9 cellular contexts compared by ENCODE assay signal in the genomic region with DNA sequence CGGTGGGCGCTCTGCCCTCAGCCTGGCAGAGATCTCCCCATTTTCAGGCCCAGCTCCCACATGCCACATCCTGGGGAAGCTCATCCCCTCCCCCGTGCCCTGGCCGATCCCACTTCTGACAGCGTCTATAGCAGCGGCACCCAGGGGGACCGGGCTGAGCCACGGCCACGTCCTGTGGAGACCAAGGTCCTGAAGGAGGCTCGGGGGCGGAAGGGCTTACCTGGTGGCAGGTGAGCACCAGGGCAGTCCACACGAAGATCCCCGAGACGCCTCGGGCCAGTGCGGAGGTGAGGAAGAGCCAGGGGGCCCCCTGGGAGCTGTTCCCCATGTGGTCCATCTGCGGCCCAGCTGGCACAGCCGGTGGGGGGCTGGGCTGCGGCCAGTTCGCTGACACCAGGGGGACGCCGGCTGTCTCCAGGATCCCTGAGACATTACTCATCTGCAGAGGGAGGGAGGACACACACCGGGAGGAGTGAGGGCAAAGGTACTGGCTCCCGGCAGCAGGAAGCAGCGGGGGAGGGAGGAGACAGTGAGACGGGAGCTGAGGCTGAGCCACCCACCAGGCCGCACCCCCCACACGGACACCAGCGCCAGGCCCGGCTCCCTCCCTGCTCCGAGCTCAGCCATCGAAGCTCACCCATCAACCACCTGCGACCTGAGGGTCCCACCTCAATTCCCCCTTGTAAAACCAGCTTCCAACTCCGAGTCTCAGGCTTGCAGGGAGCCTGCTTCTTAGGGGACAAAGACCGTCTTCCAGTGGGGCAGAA. TPM values are rescaled to one million over a fixed set of nuclear protein-coding genes. Genes with fewer than 3 reads are reported as not detected.
DNase-seq lines count a peak whose midpoint lies in the region; ATAC-seq and TF ChIP-seq lines count a peak whose summit lies in the region.
"Had no signal": no experiment of that assay in that cellular context is flagged by ENCODE, and none has a peak within 500 bp of the region (broad histone marks: within the 10 kb centered on the region; RNA-seq: fewer than 3 reads in every experiment).

No MANE protein-coding gene starts in this region.

- no peaks in the 10 kb centered on the region for H3K79me2 ChIP-seq in MM.1S (ENCODE audit: low read length)

- no peak for ATAC-seq in GM18909 (IDR thresholded peaks at IDR 0.05; ENCODE audit: poor library complexity, unreplicated experiment)
- no peak for ATAC-seq in GM21717 (IDR thresholded peaks at IDR 0.05; ENCODE audit: unreplicated experiment)

- peak overlapping the region; percentile 78 for H2AFZ ChIP-seq in MM.1S (ENCODE audit: low read length)

- no peak overlapping the region; the same call in 1 of the 2 replicates for H3K9ac ChIP-seq in MM.1S (ENCODE audit: low read length)

- no peaks in the 10 kb centered on the region for H3K9me3 ChIP-seq in MM.1S (replicated peaks; ENCODE audit: insufficient read depth, low read length)
- no peaks in the 10 kb centered on the region for H3K9me3 ChIP-seq in mesodermal cell (ENCODE audit: control insufficient read depth, low read length)
- no peaks in the 10 kb centered on the region for H3K9me3 ChIP-seq in effector memory CD4-positive, alpha-beta T cell (ENCODE audit: control insufficient read depth, low read length)

- in situ Hi-C loops in brain microvascular endothelial cell (cut with HindIII; ENCODE audit: low pct_ligation_motif_present, low sequenced_read_pairs) = no loop called here

- H3K27ac ChIP-seq in C4-2B = peak overlapping the region; percentile 95
- no peak overlapping the region for H3K27ac ChIP-seq in MM.1S (ENCODE audit: low read length)
- no peak overlapping the region for H3K27ac ChIP-seq in brain microvascular endothelial cell
- H3K27ac ChIP-seq in mesodermal cell (ENCODE audit: low read depth, low read length, severe bottlenecking) = no peak overlapping the region
- H3K27ac ChIP-seq in effector memory CD4-positive, alpha-beta T cell (ENCODE audit: insufficient read depth, low read length, poor library complexity, severe bottlenecking) = no peak overlapping the region

- H3K9me2 ChIP-seq in MM.1S (replicated peaks; ENCODE audit: insufficient read depth, low read length) = no peaks in the 10 kb centered on the region

- DNase-seq in MM.1S (no peak), brain microvascular endothelial cell (peak; percentile 65)
- DNase-seq in stimulated activated CD4-positive, alpha-beta T cell treated with anti-CD3 and anti-CD28 coated beads, Interleukin-4, amount 100 ng/mL, for 4 hours = no peak
- DNase-seq in effector memory CD4-positive, alpha-beta T cell = no peak
- DNase-seq: activated naive CD8-positive, alpha-beta T cell treated with anti-CD3 and anti-CD28 coated beads, Interleukin-2, amount 10 ng/mL, durations not matched to agents 7 days and 5 days had no signal

- 41 to 42% methylated on average over 31 to 33 of the region's 35 CpGs for WGBS in mesodermal cell (ENCODE audit: insufficient coverage in 2 of 2), 2 experiments

- H3F3A ChIP-seq in MM.1S (ENCODE audit: insufficient read depth, low read length) = no peaks in the 10 kb centered on the region

- H4K20me1 ChIP-seq in MM.1S (ENCODE audit: insufficient read depth, low read length) = no peaks in the 10 kb centered on the region

- peaks cover 55% of the 10 kb centered on the region for H3K27me3 ChIP-seq in MM.1S (replicated peaks; ENCODE audit: insufficient read depth, low read length)
- H3K27me3 ChIP-seq in brain microvascular endothelial cell (replicated peaks) = no peaks in the 10 kb centered on the region
- no peaks in the 10 kb centered on the region for H3K27me3 ChIP-seq in effector memory CD4-positive, alpha-beta T cell (replicated peaks; ENCODE audit: control insufficient read depth, insufficient read depth, low read length, poor library complexity, severe bottlenecking)

- H3K4me3 ChIP-seq in MM.1S (ENCODE audit: low read length) = no peak overlapping the region
- H3K4me3 ChIP-seq in brain microvascular endothelial cell (ENCODE audit: low read depth, low read length) = no peak overlapping the region
- peak overlapping the region; percentile 11 for H3K4me3 ChIP-seq in mesodermal cell (ENCODE audit: extremely low read depth, insufficient read depth, low read length, poor library complexity, severe bottlenecking)
- no peak overlapping the region for H3K4me3 ChIP-seq in effector memory CD4-positive, alpha-beta T cell (ENCODE audit: insufficient read depth, low read depth, low read length, poor library complexity, severe bottlenecking)

- no peaks in the 10 kb centered on the region for H3K36me3 ChIP-seq in MM.1S (replicated peaks; ENCODE audit: insufficient read depth, low read length)
- H3K36me3 ChIP-seq in brain microvascular endothelial cell (replicated peaks) = no peaks in the 10 kb centered on the region
- no peaks in the 10 kb centered on the region for H3K36me3 ChIP-seq in mesodermal cell (ENCODE audit: control insufficient read depth, insufficient read depth, low read length)
- no peaks in the 10 kb centered on the region for H3K36me3 ChIP-seq in effector memory CD4-positive, alpha-beta T cell (ENCODE audit: control insufficient read depth, insufficient read depth, low read length)

- H3K4me1 ChIP-seq in MM.1S (ENCODE audit: low read length) (peaks cover 11% of the 10 kb centered on the region), mesodermal cell (ENCODE audit: control insufficient read depth, insufficient read depth, low read length, poor library complexity, severe bottlenecking) (peaks cover 21% of the 10 kb centered on the region)
- H3K4me1 ChIP-seq in effector memory CD4-positive, alpha-beta T cell (ENCODE audit: control insufficient read depth, insufficient read depth, low read length, poor library complexity, severe bottlenecking) = no peaks in the 10 kb centered on the region

- peak overlapping the region; percentile 59; the same call in 1 of the 2 replicates for H3K4me2 ChIP-seq in MM.1S (ENCODE audit: low read depth, low read length)

- no peak for TF ChIP-seq CTCF in C4-2B (conservative IDR thresholded peaks at IDR 0.05)
- TF ChIP-seq CTCF in MM.1S (IDR thresholded peaks at IDR 0.05; ENCODE audit: low read length) = no peak
- no peak for TF ChIP-seq CTCF in brain microvascular endothelial cell (IDR thresholded peaks at IDR 0.05; ENCODE audit: low read depth, low read length, missing control alignments)

RNA-seq across cellular contexts. Expression of a gene that starts 0.8 kb away (rescaled TPM):
- 1.8 TPM for polyA plus RNA-seq in mesodermal cell (2013, experiment 1 of 2)
- polyA plus RNA-seq in mesodermal cell (2013, experiment 2 of 2) = 0.86 TPM

RNA-seq across cellular contexts. Expression of a gene that starts 14.6 kb away (rescaled TPM):
- 28.0 TPM for polyA plus RNA-seq in mesodermal cell (2013, experiment 1 of 2)
- polyA plus RNA-seq in mesodermal cell (2013, experiment 2 of 2) = 22.4 TPM

RNA-seq across cellular contexts. Expression of a gene that starts 24.7 kb away (rescaled TPM):
- polyA plus RNA-seq in mesodermal cell (2013, experiment 1 of 2) = 17.9 TPM
- polyA plus RNA-seq in mesodermal cell (2013, experiment 2 of 2) = 15.4 TPM

RNA-seq across cellular contexts. Expression of a gene that starts 51.0 kb away (rescaled TPM):
- 71.6 TPM for polyA plus RNA-seq in mesodermal cell (2013, experiment 1 of 2)
- polyA plus RNA-seq in mesodermal cell (2013, experiment 2 of 2) = 53.3 TPM
